18 cellular contexts compared by ENCODE assay signal in genomic region chr2:121388371-121388770, GRCh38.
DNase-seq lines count a peak whose midpoint lies in the region; ATAC-seq, FAIRE-seq and TF ChIP-seq lines count a peak whose summit lies in the region.
"Had no signal": no experiment of that assay in that cellular context is flagged by ENCODE, and none has a peak within 500 bp of the region (broad histone marks: within the 10 kb centered on the region; RNA-seq: fewer than 3 reads in every experiment).

No MANE protein-coding gene starts in this region.

- H4K20me1 ChIP-seq in astrocyte (ENCODE audit: insufficient read depth, low read length) = peaks cover 3% of the 10 kb centered on the region

- peak overlapping the region; percentile 41 for H3K27ac Mint-ChIP-seq in activated naive CD4-positive, alpha-beta T cell treated with anti-CD3 and anti-CD28 coated beads, Interleukin-2, amount 50 U/mL, for 24 hours
- no peak overlapping the region for H3K27ac Mint-ChIP-seq in activated naive CD4-positive, alpha-beta T cell treated with anti-CD3 and anti-CD28 coated beads for 36 hours
- no peak overlapping the region for H3K27ac Mint-ChIP-seq in astrocyte (ENCODE audit: unreplicated experiment)
- H3K27ac Mint-ChIP-seq in activated T-helper 17 cell treated with anti-CD3 and anti-CD28 coated beads, Interleukin-2, amount 50 U/mL, for 72 hours = no peak overlapping the region
- H3K27ac Mint-ChIP-seq: CD14-positive monocyte had no signal

- H3K27ac ChIP-seq in astrocyte (ENCODE audit: low read depth, low read length) = no peak overlapping the region
- H3K27ac ChIP-seq: PC-9, SK-N-MC had no signal

- H3K4me2 ChIP-seq in astrocyte (ENCODE audit: low read length) = peak overlapping the region; percentile 9
- H3K4me2 ChIP-seq: PC-9 had no signal

- H3K36me3 Mint-ChIP-seq in activated naive CD4-positive, alpha-beta T cell treated with anti-CD3 and anti-CD28 coated beads, Interleukin-2, amount 50 U/mL, for 24 hours = peaks cover 12% of the 10 kb centered on the region
- peaks cover 17% of the 10 kb centered on the region for H3K36me3 Mint-ChIP-seq in activated naive CD4-positive, alpha-beta T cell treated with anti-CD3 and anti-CD28 coated beads for 36 hours (ENCODE audit: low read depth)
- peaks cover 3% of the 10 kb centered on the region for H3K36me3 Mint-ChIP-seq in astrocyte (ENCODE audit: low read depth, unreplicated experiment)
- peaks cover 90% of the 10 kb centered on the region for H3K36me3 Mint-ChIP-seq in activated T-helper 17 cell treated with anti-CD3 and anti-CD28 coated beads, Interleukin-2, amount 50 U/mL, for 72 hours (ENCODE audit: low read depth)

- intact Hi-C loops in activated naive CD4-positive, alpha-beta T cell treated with anti-CD3 and anti-CD28 coated beads for 36 hours (cut with micrococcal nuclease) = no loop called here

- H3K4me3 ChIP-seq in astrocyte (ENCODE audit: insufficient read depth, low read depth, low read length) = no peak overlapping the region
- H3K4me3 ChIP-seq: PC-9, SK-N-MC had no signal

- DNase-seq in activated naive CD4-positive, alpha-beta T cell treated with anti-CD3 and anti-CD28 coated beads for 36 hours = no peak
- DNase-seq in astrocyte (ENCODE audit: low read depth) (peak; percentile 18), kidney glomerular epithelial cell (lab: John Stamatoyannopoulos, UW) (peak; percentile 11), dermis blood vessel endothelial cell (no peak), NCI-H1930 (lab: John Stamatoyannopoulos, UW) (no peak)
- DNase-seq: H7, Karpas-422, NCI-H187 treated with DMSO at 0.1 percent for 48 hours, NCI-H2227 treated with DMSO at 0.1 percent for 48 hours, NCI-H526 treated with DMSO at 0.1 percent for 48 hours, PC-9 had no signal

- H3K9me3 ChIP-seq in astrocyte (ENCODE audit: insufficient read depth, low read depth, low read length) = no peaks in the 10 kb centered on the region

- no peak for TF ChIP-seq CTCF in astrocyte (IDR thresholded peaks at IDR 0.05; ENCODE audit: insufficient read depth, low read depth, low read length)

- no peaks in the 10 kb centered on the region for H3K27me3 ChIP-seq in astrocyte (ENCODE audit: insufficient read depth, low read length)

- H2AFZ ChIP-seq in astrocyte (ENCODE audit: low read depth, low read length) = no peak overlapping the region
- H2AFZ ChIP-seq: PC-9 had no signal

- H3K9ac ChIP-seq in astrocyte (ENCODE audit: low read length) = no peak overlapping the region

- H3K79me2 ChIP-seq in astrocyte (ENCODE audit: insufficient read depth, low read length) = no peaks in the 10 kb centered on the region

- ATAC-seq in GM21737 (IDR thresholded peaks at IDR 0.05; ENCODE audit: unreplicated experiment) = no peak
- ATAC-seq in activated T-helper 17 cell treated with anti-CD3 and anti-CD28 coated beads, Interleukin-2, amount 50 U/mL, for 72 hours (replicated peaks) = no peak
- ATAC-seq: HepG2, Right ventricle myocardium inferior had no signal

- peaks cover 11% of the 10 kb centered on the region for H3K4me1 ChIP-seq in astrocyte (ENCODE audit: insufficient read depth, low read length)

- no peak for FAIRE-seq in astrocyte (lab: Jason Lieb, UNC)
- FAIRE-seq: HepG2 had no signal

- H3K36me3 ChIP-seq in astrocyte (ENCODE audit: insufficient read depth, low read length) = peaks cover 3% of the 10 kb centered on the region

- H3K4me3 Mint-ChIP-seq in activated naive CD4-positive, alpha-beta T cell treated with anti-CD3 and anti-CD28 coated beads, Interleukin-2, amount 50 U/mL, for 24 hours = no peak overlapping the region
- no peak overlapping the region for H3K4me3 Mint-ChIP-seq in activated naive CD4-positive, alpha-beta T cell treated with anti-CD3 and anti-CD28 coated beads for 36 hours
- H3K4me3 Mint-ChIP-seq in astrocyte (ENCODE audit: unreplicated experiment) = no peak overlapping the region
- H3K4me3 Mint-ChIP-seq in activated T-helper 17 cell treated with anti-CD3 and anti-CD28 coated beads, Interleukin-2, amount 50 U/mL, for 72 hours = no peak overlapping the region
- H3K4me3 Mint-ChIP-seq: CD14-positive monocyte had no signal

- no peaks in the 10 kb centered on the region for H3K27me3 Mint-ChIP-seq in activated naive CD4-positive, alpha-beta T cell treated with anti-CD3 and anti-CD28 coated beads, Interleukin-2, amount 50 U/mL, for 24 hours
- no peaks in the 10 kb centered on the region for H3K27me3 Mint-ChIP-seq in activated naive CD4-positive, alpha-beta T cell treated with anti-CD3 and anti-CD28 coated beads for 36 hours (ENCODE audit: low read depth)
- H3K27me3 Mint-ChIP-seq in astrocyte (ENCODE audit: low read depth, unreplicated experiment) = no peaks in the 10 kb centered on the region
- no peaks in the 10 kb centered on the region for H3K27me3 Mint-ChIP-seq in activated T-helper 17 cell treated with anti-CD3 and anti-CD28 coated beads, Interleukin-2, amount 50 U/mL, for 72 hours

- CTCF ChIA-PET in activated naive CD4-positive, alpha-beta T cell treated with anti-CD3 and anti-CD28 coated beads for 36 hours (lab: Charles Lee) = interaction anchor here (1.1 kb wide), 1 partner anchor 14 kb away, joined by 3 read pairs; no protein-coding TSS in a partner anchor

- H3K4me1 Mint-ChIP-seq in activated naive CD4-positive, alpha-beta T cell treated with anti-CD3 and anti-CD28 coated beads, Interleukin-2, amount 50 U/mL, for 24 hours = no peaks in the 10 kb centered on the region
- no peaks in the 10 kb centered on the region for H3K4me1 Mint-ChIP-seq in activated naive CD4-positive, alpha-beta T cell treated with anti-CD3 and anti-CD28 coated beads for 36 hours (ENCODE audit: low read depth)
- peaks cover 24% of the 10 kb centered on the region for H3K4me1 Mint-ChIP-seq in astrocyte (ENCODE audit: low read depth, unreplicated experiment)
- H3K4me1 Mint-ChIP-seq in activated T-helper 17 cell treated with anti-CD3 and anti-CD28 coated beads, Interleukin-2, amount 50 U/mL, for 72 hours = no peaks in the 10 kb centered on the region
- H3K4me1 Mint-ChIP-seq: CD14-positive monocyte had no signal

- no peaks in the 10 kb centered on the region for H3K9me3 Mint-ChIP-seq in activated naive CD4-positive, alpha-beta T cell treated with anti-CD3 and anti-CD28 coated beads, Interleukin-2, amount 50 U/mL, for 24 hours
- no peaks in the 10 kb centered on the region for H3K9me3 Mint-ChIP-seq in activated naive CD4-positive, alpha-beta T cell treated with anti-CD3 and anti-CD28 coated beads for 36 hours
- H3K9me3 Mint-ChIP-seq in astrocyte (ENCODE audit: unreplicated experiment) = no peaks in the 10 kb centered on the region
- H3K9me3 Mint-ChIP-seq in activated T-helper 17 cell treated with anti-CD3 and anti-CD28 coated beads, Interleukin-2, amount 50 U/mL, for 72 hours = no peaks in the 10 kb centered on the region
- H3K9me3 Mint-ChIP-seq: CD14-positive monocyte had no signal

Comparison
In these comparisons a context has a peak if more than half of its experiments do, and no peak if none do; other contexts are left out.
1. DNase-seq: peak in astrocyte (single experiment) and kidney glomerular epithelial cell (single experiment); none in activated naive CD4-positive, alpha-beta T cell treated with anti-CD3 and anti-CD28 coated beads for 36 hours (single experiment), dermis blood vessel endothelial cell (single experiment) and NCI-H1930 (0 of 2).